8 cellular contexts compared by ENCODE assay signal in genomic region chr10:102229810-102230263, GRCh38. TPM values are rescaled to one million over a fixed set of nuclear protein-coding genes. Genes with fewer than 3 reads are reported as not detected.
DNase-seq lines count a peak whose midpoint lies in the region; ATAC-seq and TF ChIP-seq lines count a peak whose summit lies in the region.

No MANE protein-coding gene starts in this region.

- TF ChIP-seq CTCF in adrenal gland (IDR thresholded peaks at IDR 0.05) (peak; percentile 83 to 98 (median 96)), heart right ventricle (IDR thresholded peaks at IDR 0.05) (peak; percentile 89 to 98 (median 95)), type B pancreatic cell (conservative IDR thresholded peaks at IDR 0.05) (peak; percentile 97)

- peaks cover 24 to 25% of the 10 kb centered on the region in 2 donors for H3K4me1 ChIP-seq in adrenal gland (replicated peaks in 1 of 2)
- peaks cover 10 to 57% (median 32%) of the 10 kb centered on the region in 9 donors for H3K4me1 ChIP-seq in heart right ventricle

- intact Hi-C loops in adrenal gland (cut with DNase I): loop anchor here (2.0 to 5.0 kb wide), 3 partner anchors 117 to 172 kb away; no protein-coding TSS in a partner anchor
- intact Hi-C loops in heart right ventricle (cut with DNase I): loop anchor here (1.0 to 10.0 kb wide), 12 partner anchors 63 to 345 kb away; partner anchors contain the start of gene NFKB2 (in 4 of the 10)
- intact Hi-C loops in posterior vena cava (cut with DNase I): loop anchor here (2.0 to 5.0 kb wide), 2 partner anchors 122 to 123 kb away; no protein-coding TSS in a partner anchor

- no peaks in the 10 kb centered on the region for H3K9me3 Mint-ChIP-seq in T-helper 1 cell treated with Interleukin-12 subunit alpha and Interleukin-12 subunit beta and Interleukin-4 antibody, amounts not matched to agents 30 μg/mL and 1 μg/mL, for 36 hours
- no peaks in the 10 kb centered on the region for H3K9me3 Mint-ChIP-seq in type B pancreatic cell

- no peak overlapping the region for H3K27ac Mint-ChIP-seq in T-helper 1 cell treated with Interleukin-12 subunit alpha and Interleukin-12 subunit beta and Interleukin-4 antibody, amounts not matched to agents 30 μg/mL and 1 μg/mL, for 36 hours
- H3K27ac Mint-ChIP-seq in type B pancreatic cell: no peak overlapping the region

- peak; percentile 56 to 73 (median 68) for ATAC-seq in heart right ventricle

- H3K4me3 ChIP-seq in adrenal gland (peak overlapping the region in 1 of 4 donors; percentile 72), heart right ventricle (peak overlapping the region; percentile 13 to 57 (median 42))

- no peak for TF ChIP-seq POLR2A in adrenal gland (IDR thresholded peaks at IDR 0.05)

- H3K36me3 Mint-ChIP-seq in T-helper 1 cell treated with Interleukin-12 subunit alpha and Interleukin-12 subunit beta and Interleukin-4 antibody, amounts not matched to agents 30 μg/mL and 1 μg/mL, for 36 hours (ENCODE audit: low read depth): no peaks in the 10 kb centered on the region
- H3K36me3 Mint-ChIP-seq in type B pancreatic cell: no peaks in the 10 kb centered on the region

- peak overlapping the region; percentile 76 for H3K4me3 Mint-ChIP-seq in T-helper 1 cell treated with Interleukin-12 subunit alpha and Interleukin-12 subunit beta and Interleukin-4 antibody, amounts not matched to agents 30 μg/mL and 1 μg/mL, for 36 hours
- H3K4me3 Mint-ChIP-seq in type B pancreatic cell: peak overlapping the region; percentile 82

- 0 to 1% (median 1%) methylated on average over 7 to 24 of the region's 24 CpGs for WGBS in adrenal gland, 4 donors
- 1% methylated on average over 24 of the region's 24 CpGs for WGBS in heart right ventricle, 2 donors

- H3K36me3 ChIP-seq in adrenal gland (replicated peaks in 1 of 2) (no peaks in the 10 kb centered on the region), heart right ventricle (no peaks in the 10 kb centered on the region)

- H3K27me3 ChIP-seq in adrenal gland: peaks cover 14% of the 10 kb centered on the region
- peaks cover 0 to 60% (median 36%) of the 10 kb centered on the region in 7 donors for H3K27me3 ChIP-seq in heart right ventricle

- H3K9me3 ChIP-seq in adrenal gland (replicated peaks in 1 of 3) (no peaks in the 10 kb centered on the region), heart right ventricle (no peaks in the 10 kb centered on the region)

- H3K27me3 Mint-ChIP-seq in T-helper 1 cell treated with Interleukin-12 subunit alpha and Interleukin-12 subunit beta and Interleukin-4 antibody, amounts not matched to agents 30 μg/mL and 1 μg/mL, for 36 hours (ENCODE audit: low read depth): peaks cover 64% of the 10 kb centered on the region
- peaks cover 95% of the 10 kb centered on the region for H3K27me3 Mint-ChIP-seq in type B pancreatic cell

- H3K27ac ChIP-seq in adrenal gland (no peak overlapping the region), heart right ventricle (no peak overlapping the region)

- peaks cover 19% of the 10 kb centered on the region for H3K4me1 Mint-ChIP-seq in T-helper 1 cell treated with Interleukin-12 subunit alpha and Interleukin-12 subunit beta and Interleukin-4 antibody, amounts not matched to agents 30 μg/mL and 1 μg/mL, for 36 hours (ENCODE audit: low read depth)
- H3K4me1 Mint-ChIP-seq in type B pancreatic cell (ENCODE audit: unreplicated experiment): peaks cover 16% of the 10 kb centered on the region

- DNase-seq in NCI-H187 (lab: John Stamatoyannopoulos, UW) (peak; percentile 38), NCI-H187 treated with DMSO at 0.1 percent for 48 hours (lab: John Stamatoyannopoulos, UW) (no peak), NCI-H1092 (lab: John Stamatoyannopoulos, UW) (peak; percentile 48), adrenal gland (peak; percentile 73 to 91 (median 86)), heart right ventricle (peak; percentile 78 to 85), posterior vena cava (ENCODE audit: low spot score) (peak; percentile 95), type B pancreatic cell (ENCODE audit: extremely low spot score, unreplicated experiment) (peak; percentile 91)

RNA-seq across cellular contexts. Expression of gene ELOVL3, which starts 3.7 kb away (rescaled TPM):
- total RNA-seq in adrenal gland (1 to 10 TPM in 2 of 8 donors, under 1 TPM in 5, not detected in 1; 0.35 to 1.9 (median 0.61) TPM), heart right ventricle (under 1 TPM in 3 of 10 donors, not detected in 7; 0.22 to 0.45 (median 0.30) TPM), posterior vena cava (under 1 TPM in 1 of 2 donors, not detected in 1; 0.29 TPM), type B pancreatic cell (ENCODE audit: low replicate concordance) (0.22 TPM in 1 of 2 replicates, not detected in the other)
- polyA plus RNA-seq in adrenal gland (1 to 10 TPM in 2 of 3 donors, not detected in 1; 1.1 to 2.4 TPM), heart right ventricle (under 1 TPM in 1 of 2 donors, not detected in 1; 0.23 TPM)

RNA-seq across cellular contexts. Expression of gene PITX3, which starts 11.5 kb away (rescaled TPM):
- total RNA-seq in adrenal gland (1 to 10 TPM in 1 of 8 donors, under 1 TPM in 1, not detected in 6; 0.69 to 5.2 TPM), heart right ventricle (1 to 10 TPM in 4 of 10 donors, under 1 TPM in 6; 0.21 to 2.8 (median 0.86) TPM), posterior vena cava (not detected), type B pancreatic cell (ENCODE audit: low replicate concordance) (0.34 TPM in 1 of 2 replicates, not detected in the other)
- polyA plus RNA-seq in adrenal gland (not detected), heart right ventricle (10 to 100 TPM in 1 of 2 donors, 1 to 10 TPM in 1; 1.8 to 10.4 TPM)

RNA-seq across cellular contexts. Expression of gene GBF1, which starts 15.5 kb away (rescaled TPM):
- 10 to 100 TPM; 35.4 to 46.1 (median 41.2) TPM for total RNA-seq in adrenal gland
- 10 to 100 TPM; 16.4 to 35.1 (median 20.6) TPM for polyA plus RNA-seq in adrenal gland
- 10 to 100 TPM; 43.6 to 60.5 (median 50.7) TPM for total RNA-seq in heart right ventricle
- 10 to 100 TPM; 20.7 to 25.6 TPM for polyA plus RNA-seq in heart right ventricle
- 10 to 100 TPM; 32.6 to 34.7 TPM for total RNA-seq in posterior vena cava
- 48.7 and 61.9 TPM in 2 replicates for total RNA-seq in type B pancreatic cell (ENCODE audit: low replicate concordance)
